In genomic region chr12:10212623-10213131, GRCh38 we compare ENCODE assay signal across 8 cellular contexts. TPM values are rescaled to one million over a fixed set of nuclear protein-coding genes. Genes with fewer than 3 reads are reported as not detected.
DNase-seq lines count a peak whose midpoint lies in the region; ATAC-seq and TF ChIP-seq lines count a peak whose summit lies in the region.

GABARAPL1 (plus strand) TSS chr12:10212877; CDS start chr12:10213130, 253 bp downstream.

- H3K4me1 Mint-ChIP-seq in dendritic cell treated with granulocyte-macrophage colony-stimulating factor and Interleukin-4, amounts not matched to agents 40 ng/mL and 50 ng/mL, for 4 days (ENCODE audit: low read depth) = peaks cover 30% of the 10 kb centered on the region

- H3K27me3 Mint-ChIP-seq in dendritic cell treated with granulocyte-macrophage colony-stimulating factor and Interleukin-4, amounts not matched to agents 40 ng/mL and 50 ng/mL, for 4 days = no peaks in the 10 kb centered on the region

- no peaks in the 10 kb centered on the region for H3K36me3 ChIP-seq in left lung

- H3K27me3 ChIP-seq in left lung = no peaks in the 10 kb centered on the region

- peak; percentile 54 for DNase-seq in NCI-H2227 (lab: John Stamatoyannopoulos, UW; ENCODE audit: unreplicated experiment)
- DNase-seq in activated CD4-positive, alpha-beta T cell treated with anti-CD3 and anti-CD28 coated beads, Interleukin-2, amount 50 U/mL, for 24 hours (ENCODE audit: low read depth in 1 of 2, low spot score in 1 of 2) = peak; percentile 57 to 63
- DNase-seq in left lung = peak; percentile 87 to 92
- DNase-seq in stimulated activated CD4-positive, alpha-beta T cell treated with anti-CD3 and anti-CD28 coated beads, Interleukin-1b, Interleukin-23, amount 100 ng/mL, for 48 hours = peak; percentile 71
- DNase-seq in NCI-H1694 treated with DMSO at 0.1 percent for 48 hours (lab: John Stamatoyannopoulos, UW) = no peak

- H3K27ac Mint-ChIP-seq in dendritic cell treated with granulocyte-macrophage colony-stimulating factor and Interleukin-4, amounts not matched to agents 40 ng/mL and 50 ng/mL, for 4 days = peak within 1 kb of the TSS; percentile 99

- ATAC-seq in HG02840 (IDR thresholded peaks at IDR 0.05; ENCODE audit: low FRiP score, unreplicated experiment) = peak; percentile 52
- peak; percentile 83 for ATAC-seq in left lung

- no peaks in the 10 kb centered on the region for H3K9me3 ChIP-seq in left lung

- H3K9me3 Mint-ChIP-seq in dendritic cell treated with granulocyte-macrophage colony-stimulating factor and Interleukin-4, amounts not matched to agents 40 ng/mL and 50 ng/mL, for 4 days = no peaks in the 10 kb centered on the region

- H3K4me3 ChIP-seq in GM12875 (ENCODE audit: low read depth, low read length) (peak within 1 kb of the TSS; percentile 56), left lung (peak within 1 kb of the TSS; percentile 73 to 82)

- intact Hi-C loops in dendritic cell treated with granulocyte-macrophage colony-stimulating factor and Interleukin-4, amounts not matched to agents 40 ng/mL and 50 ng/mL, for 4 days (cut with micrococcal nuclease) = no loop called here
- intact Hi-C loops in left lung (cut with DNase I) = no loop called here

- TF ChIP-seq CTCF in GM12875 (IDR thresholded peaks at IDR 0.05; ENCODE audit: borderline replicate concordance, insufficient read depth, low read depth, low read length) (no peak), left lung (IDR thresholded peaks at IDR 0.05) (no peak)

- peak within 1 kb of the TSS; percentile 96 for H3K4me3 Mint-ChIP-seq in dendritic cell treated with granulocyte-macrophage colony-stimulating factor and Interleukin-4, amounts not matched to agents 40 ng/mL and 50 ng/mL, for 4 days

- H3K36me3 Mint-ChIP-seq in dendritic cell treated with granulocyte-macrophage colony-stimulating factor and Interleukin-4, amounts not matched to agents 40 ng/mL and 50 ng/mL, for 4 days (ENCODE audit: low read depth) = peaks cover 19% of the 10 kb centered on the region

- peak within 1 kb of the TSS; percentile 99 for H3K27ac ChIP-seq in left lung

- H3K4me1 ChIP-seq in left lung = peaks cover 0 to 38% of the 10 kb centered on the region in 2 donors

RNA-seq across cellular contexts. Expression of gene GABARAPL1, which starts in this region (rescaled TPM):
- 10 to 100 TPM; 49.0 to 68.4 TPM for total RNA-seq in left lung
